17 cellular contexts compared by ENCODE assay signal in genomic region chr13:68056816-68057710, GRCh38.
A peak's percentile ranks its signal among the peaks of the same experiment; 100 is the strongest.
DNase-seq lines count a peak whose midpoint lies in the region; ATAC-seq and TF ChIP-seq lines count a peak whose summit lies in the region.
"Had no signal": no experiment of that assay in that cellular context is flagged by ENCODE, and none has a peak within 500 bp of the region (broad histone marks: within the 10 kb centered on the region; RNA-seq: fewer than 3 reads in every experiment).

No MANE protein-coding gene starts in this region.

- no peak overlapping the region for H3K4me3 Mint-ChIP-seq in activated naive CD8-positive, alpha-beta T cell treated with anti-CD3 and anti-CD28 coated beads, Interleukin-2, amount 50 U/mL, for 24 hours
- H3K4me3 Mint-ChIP-seq: naive thymus-derived CD8-positive, alpha-beta T cell; type B pancreatic cell had no signal

- DNase-seq in DMS53 (lab: John Stamatoyannopoulos, UW) (peak; percentile 86), NAMALWA (ENCODE audit: low spot score) (peak; percentile 11), cardiac fibroblast (ENCODE audit: low read depth in 2 of 2) (peak; percentile 12 to 54), left lung (no peak), GM13977 (ENCODE audit: low spot score) (no peak), amniotic stem cell (lab: John Stamatoyannopoulos, UW) (no peak), HK-2 (ENCODE audit: unreplicated experiment) (no peak)
- DNase-seq in activated naive CD8-positive, alpha-beta T cell treated with anti-CD3 and anti-CD28 coated beads, Interleukin-2, amount 50 U/mL, for 24 hours: no peak
- DNase-seq: activated gamma-delta T cell, hypothalamus, NCI-H2227 treated with DMSO at 0.1 percent for 48 hours, small intestine had no signal

- no peak overlapping the region for H3K27ac Mint-ChIP-seq in activated naive CD8-positive, alpha-beta T cell treated with anti-CD3 and anti-CD28 coated beads, Interleukin-2, amount 50 U/mL, for 24 hours
- H3K27ac Mint-ChIP-seq: naive thymus-derived CD8-positive, alpha-beta T cell; type B pancreatic cell had no signal

- no peaks in the 10 kb centered on the region for H3K36me3 ChIP-seq in left lung
- H3K36me3 ChIP-seq: BLaER1, HAP-1, SJSA1 had no signal

- H3K27ac ChIP-seq in left lung: no peak overlapping the region
- H3K27ac ChIP-seq: BLaER1, SJSA1 had no signal

- ATAC-seq in left lung: peak; percentile 45
- no peak for ATAC-seq in activated naive CD8-positive, alpha-beta T cell treated with anti-CD3 and anti-CD28 coated beads, Interleukin-2, amount 50 U/mL, for 24 hours
- ATAC-seq: naive thymus-derived CD8-positive, alpha-beta T cell had no signal

- no peak for TF ChIP-seq CTCF in cardiac fibroblast (IDR thresholded peaks at IDR 0.05; ENCODE audit: low read depth, low read length)
- TF ChIP-seq CTCF in left lung (IDR thresholded peaks at IDR 0.05): no peak
- no peak for TF ChIP-seq CTCF in GM13977 (IDR thresholded peaks at IDR 0.05; ENCODE audit: extremely low read depth, insufficient read depth, missing control alignments)

- peaks cover 0 to 16% of the 10 kb centered on the region in 2 donors for H3K9me3 ChIP-seq in left lung
- H3K9me3 ChIP-seq: HAP-1, SJSA1 had no signal

- no peaks in the 10 kb centered on the region for H3K9me3 Mint-ChIP-seq in activated naive CD8-positive, alpha-beta T cell treated with anti-CD3 and anti-CD28 coated beads, Interleukin-2, amount 50 U/mL, for 24 hours

- H3K4me1 ChIP-seq in left lung: no peaks in the 10 kb centered on the region
- H3K4me1 ChIP-seq: BLaER1, HAP-1, SJSA1 had no signal

- no peaks in the 10 kb centered on the region for H3K27me3 Mint-ChIP-seq in activated naive CD8-positive, alpha-beta T cell treated with anti-CD3 and anti-CD28 coated beads, Interleukin-2, amount 50 U/mL, for 24 hours
- H3K27me3 Mint-ChIP-seq: naive thymus-derived CD8-positive, alpha-beta T cell; type B pancreatic cell had no signal

- H3K4me1 Mint-ChIP-seq in activated naive CD8-positive, alpha-beta T cell treated with anti-CD3 and anti-CD28 coated beads, Interleukin-2, amount 50 U/mL, for 24 hours: no peaks in the 10 kb centered on the region
- H3K4me1 Mint-ChIP-seq: naive thymus-derived CD8-positive, alpha-beta T cell had no signal

- intact Hi-C loops in left lung (cut with DNase I): no loop called here

- in situ Hi-C loops in GM13977 (cut with MboI; ENCODE audit: low pct_unique_long_range_greater_than_20kb, low sequenced_read_pairs, unreplicated experiment): no loop called here

- no peaks in the 10 kb centered on the region for H3K36me3 Mint-ChIP-seq in activated naive CD8-positive, alpha-beta T cell treated with anti-CD3 and anti-CD28 coated beads, Interleukin-2, amount 50 U/mL, for 24 hours (ENCODE audit: low read depth)
- H3K36me3 Mint-ChIP-seq: naive thymus-derived CD8-positive, alpha-beta T cell; type B pancreatic cell had no signal

- no peaks in the 10 kb centered on the region for H3K27me3 ChIP-seq in left lung
- H3K27me3 ChIP-seq: BLaER1, SJSA1 had no signal

- no peak overlapping the region for H3K4me3 ChIP-seq in cardiac fibroblast (replicated peaks in 1 of 2; ENCODE audit: low read depth in 2 of 2, low read length in 2 of 2)
- no peak overlapping the region for H3K4me3 ChIP-seq in left lung
- H3K4me3 ChIP-seq: BLaER1, HAP-1, SJSA1 had no signal

Comparison
In these comparisons a context has a peak if more than half of its experiments do, and no peak if none do; other contexts are left out.
1. DNase-seq: peak in DMS53 (single experiment), NAMALWA (single experiment) and cardiac fibroblast (2 of 2); none in left lung (0 of 2), GM13977 (single experiment), activated naive CD8-positive, alpha-beta T cell treated with anti-CD3 and anti-CD28 coated beads, Interleukin-2, amount 50 U/mL, for 24 hours (single experiment), amniotic stem cell (single experiment) and HK-2 (single experiment).